ENCODE assay signal across 5 cellular contexts in genomic region chr6:69305456-69305855, GRCh38.
"Had no signal": no experiment of that assay in that cellular context is flagged by ENCODE, and none has a peak within 500 bp of the region (broad histone marks: within the 10 kb centered on the region; RNA-seq: fewer than 3 reads in every experiment).

No MANE protein-coding gene starts in this region.

- DNase-seq: H9, HCEC 1CT, KBM-7 had no signal

- ATAC-seq: GM23338, HepG2 had no signal
